30 cellular contexts compared by ENCODE assay signal in genomic region chr6:9690388-9690787, GRCh38.
"Had no signal": no experiment of that assay in that cellular context is flagged by ENCODE, and none has a peak within 500 bp of the region (broad histone marks: within the 10 kb centered on the region; RNA-seq: fewer than 3 reads in every experiment).

No MANE protein-coding gene starts in this region.

- H3K4me1 Mint-ChIP-seq: activated CD4-positive, alpha-beta memory T cell treated with anti-CD3 and anti-CD28 coated beads, Interleukin-2, amount 10 ng/mL, durations not matched to agents 7 days and 5 days; activated CD4-positive, alpha-beta T cell treated with anti-CD3 and anti-CD28 coated beads for 36 hours; activated CD4-positive, alpha-beta T cell treated with anti-CD3 and anti-CD28 coated beads, Interleukin-2, amount 10 ng/mL, durations not matched to agents 24 days and 14 days; activated naive CD4-positive, alpha-beta T cell treated with anti-CD3 and anti-CD28 coated beads, Interleukin-2, amount 10 ng/mL, durations not matched to agents 7 days and 5 days; activated naive CD8-positive, alpha-beta T cell treated with anti-CD3 and anti-CD28 coated beads, Interleukin-2, amount 10 ng/mL, durations not matched to agents 7 days and 5 days; central memory CD8-positive, alpha-beta T cell; endodermal cell had no signal

- H3K9me3 ChIP-seq: ascending aorta, gastrocnemius medialis had no signal

- ATAC-seq: activated CD4-positive, alpha-beta T cell treated with anti-CD3 and anti-CD28 coated beads for 36 hours; activated naive CD4-positive, alpha-beta T cell treated with anti-CD3 and anti-CD28 coated beads, Interleukin-2, amount 50 U/mL, for 72 hours; activated T-cell treated with anti-CD3 and anti-CD28 coated beads, Interleukin-2, amount 50 U/mL, for 72 hours; foreskin keratinocyte; gastrocnemius medialis; heart left ventricle had no signal

- H3K27ac Mint-ChIP-seq: activated CD4-positive, alpha-beta memory T cell treated with anti-CD3 and anti-CD28 coated beads, Interleukin-2, amount 10 ng/mL, durations not matched to agents 7 days and 5 days; activated CD4-positive, alpha-beta T cell treated with anti-CD3 and anti-CD28 coated beads for 36 hours; activated CD4-positive, alpha-beta T cell treated with anti-CD3 and anti-CD28 coated beads, Interleukin-2, amount 10 ng/mL, durations not matched to agents 24 days and 14 days; activated naive CD4-positive, alpha-beta T cell treated with anti-CD3 and anti-CD28 coated beads, Interleukin-2, amount 10 ng/mL, durations not matched to agents 7 days and 5 days; activated naive CD4-positive, alpha-beta T cell treated with anti-CD3 and anti-CD28 coated beads, Interleukin-2, amount 50 U/mL, for 72 hours; activated naive CD8-positive, alpha-beta T cell treated with anti-CD3 and anti-CD28 coated beads, Interleukin-2, amount 10 ng/mL, durations not matched to agents 7 days and 5 days; activated T-cell treated with anti-CD3 and anti-CD28 coated beads, Interleukin-2, amount 50 U/mL, for 24 hours; activated T-cell treated with anti-CD3 and anti-CD28 coated beads, Interleukin-2, amount 50 U/mL, for 72 hours; dendritic cell treated with granulocyte-macrophage colony-stimulating factor and Interleukin-4, amounts not matched to agents 40 ng/mL and 50 ng/mL, for 4 days; endodermal cell had no signal

- H3K27me3 Mint-ChIP-seq: activated CD4-positive, alpha-beta memory T cell treated with anti-CD3 and anti-CD28 coated beads, Interleukin-2, amount 10 ng/mL, durations not matched to agents 7 days and 5 days; activated CD4-positive, alpha-beta T cell treated with anti-CD3 and anti-CD28 coated beads for 36 hours; activated CD4-positive, alpha-beta T cell treated with anti-CD3 and anti-CD28 coated beads, Interleukin-2, amount 10 ng/mL, durations not matched to agents 24 days and 14 days; activated naive CD4-positive, alpha-beta T cell treated with anti-CD3 and anti-CD28 coated beads, Interleukin-2, amount 10 ng/mL, durations not matched to agents 7 days and 5 days; activated naive CD8-positive, alpha-beta T cell treated with anti-CD3 and anti-CD28 coated beads, Interleukin-2, amount 10 ng/mL, durations not matched to agents 7 days and 5 days; activated T-cell treated with anti-CD3 and anti-CD28 coated beads, Interleukin-2, amount 50 U/mL, for 24 hours; central memory CD8-positive, alpha-beta T cell; dendritic cell treated with granulocyte-macrophage colony-stimulating factor and Interleukin-4, amounts not matched to agents 40 ng/mL and 50 ng/mL, for 4 days had no signal

- DNase-seq: activated CD4-positive, alpha-beta memory T cell treated with anti-CD3 and anti-CD28 coated beads, Interleukin-2, amount 10 ng/mL, durations not matched to agents 7 days and 5 days; activated CD4-positive, alpha-beta T cell treated with anti-CD3 and anti-CD28 coated beads for 36 hours; activated CD4-positive, alpha-beta T cell treated with anti-CD3 and anti-CD28 coated beads, Interleukin-2, amount 10 ng/mL, durations not matched to agents 24 days and 14 days; activated CD4-positive, alpha-beta T cell treated with anti-CD3 and anti-CD28 coated beads, Interleukin-2, amount 50 U/mL, for 4 hours; activated CD4-positive, CD25-positive, alpha-beta regulatory T cell; activated CD4-positive, CD25-positive, alpha-beta regulatory T cell treated with anti-CD3 and anti-CD28 coated beads, Interleukin-2, amount 50 U/mL, for 72 hours; activated CD8-positive, alpha-beta memory T cell treated with anti-CD3 and anti-CD28 coated beads, Interleukin-2, amount 50 U/mL, for 48 hours; activated gamma-delta T cell; activated naive CD4-positive, alpha-beta T cell; activated naive CD4-positive, alpha-beta T cell treated with anti-CD3 and anti-CD28 coated beads, Interleukin-2, amount 10 ng/mL, durations not matched to agents 7 days and 5 days; activated naive CD8-positive, alpha-beta T cell treated with anti-CD3 and anti-CD28 coated beads, Interleukin-2, amount 10 ng/mL, durations not matched to agents 7 days and 5 days; activated T-cell treated with anti-CD3 and anti-CD28 coated beads for 4 hours; activated T-cell treated with anti-CD3 and anti-CD28 coated beads, Interleukin-2, amount 50 U/mL, for 24 hours; activated T-cell treated with anti-CD3 and anti-CD28 coated beads, Interleukin-2, amount 50 U/mL, for 72 hours; brain microvascular endothelial cell; dorsolateral prefrontal cortex; effector memory CD4-positive, alpha-beta T cell; endodermal cell; erythroblast; foreskin keratinocyte; gastrocnemius medialis; glutamatergic neuron; heart left ventricle; T-helper 2 cell had no signal

- H3K9me3 Mint-ChIP-seq: activated naive CD4-positive, alpha-beta T cell treated with anti-CD3 and anti-CD28 coated beads, Interleukin-2, amount 10 ng/mL, durations not matched to agents 7 days and 5 days; activated naive CD8-positive, alpha-beta T cell treated with anti-CD3 and anti-CD28 coated beads, Interleukin-2, amount 10 ng/mL, durations not matched to agents 7 days and 5 days; endodermal cell had no signal

- H3K4me3 Mint-ChIP-seq: activated CD4-positive, alpha-beta memory T cell treated with anti-CD3 and anti-CD28 coated beads, Interleukin-2, amount 10 ng/mL, durations not matched to agents 7 days and 5 days; activated CD4-positive, alpha-beta T cell treated with anti-CD3 and anti-CD28 coated beads for 36 hours; activated CD4-positive, alpha-beta T cell treated with anti-CD3 and anti-CD28 coated beads, Interleukin-2, amount 10 ng/mL, durations not matched to agents 24 days and 14 days; activated naive CD4-positive, alpha-beta T cell treated with anti-CD3 and anti-CD28 coated beads, Interleukin-2, amount 10 ng/mL, durations not matched to agents 7 days and 5 days; activated naive CD8-positive, alpha-beta T cell treated with anti-CD3 and anti-CD28 coated beads, Interleukin-2, amount 10 ng/mL, durations not matched to agents 7 days and 5 days; activated T-cell treated with anti-CD3 and anti-CD28 coated beads, Interleukin-2, amount 50 U/mL, for 24 hours; activated T-cell treated with anti-CD3 and anti-CD28 coated beads, Interleukin-2, amount 50 U/mL, for 72 hours; central memory CD8-positive, alpha-beta T cell; dendritic cell treated with granulocyte-macrophage colony-stimulating factor and Interleukin-4, amounts not matched to agents 40 ng/mL and 50 ng/mL, for 4 days; endodermal cell had no signal

- H3K36me3 ChIP-seq: ascending aorta, brain microvascular endothelial cell, esophagus muscularis mucosa, gastrocnemius medialis, heart left ventricle had no signal

- H3K4me3 ChIP-seq: ascending aorta, coronary artery, dorsolateral prefrontal cortex, esophagus muscularis mucosa, gastrocnemius medialis, heart left ventricle had no signal

- H3K4me1 ChIP-seq: ascending aorta, esophagus muscularis mucosa, foreskin keratinocyte, gastrocnemius medialis, heart left ventricle had no signal

- H3K36me3 Mint-ChIP-seq: activated naive CD4-positive, alpha-beta T cell treated with anti-CD3 and anti-CD28 coated beads, Interleukin-2, amount 10 ng/mL, durations not matched to agents 7 days and 5 days; activated naive CD4-positive, alpha-beta T cell treated with anti-CD3 and anti-CD28 coated beads, Interleukin-2, amount 50 U/mL, for 72 hours; activated naive CD8-positive, alpha-beta T cell treated with anti-CD3 and anti-CD28 coated beads, Interleukin-2, amount 10 ng/mL, durations not matched to agents 7 days and 5 days had no signal

- H3K27ac ChIP-seq: ascending aorta, brain microvascular endothelial cell, coronary artery, dorsolateral prefrontal cortex, esophagus muscularis mucosa, foreskin keratinocyte, gastrocnemius medialis, heart left ventricle had no signal
